Comparison of ENCODE assay signal across 25 cellular contexts in genomic region chr1:223853275-223853674, GRCh38. TPM values are rescaled to one million over a fixed set of nuclear protein-coding genes. Genes with fewer than 3 reads are reported as not detected.
DNase-seq lines count a peak whose midpoint lies in the region; ATAC-seq, FAIRE-seq and TF ChIP-seq lines count a peak whose summit lies in the region.
"Had no signal": no experiment of that assay in that cellular context is flagged by ENCODE, and none has a peak within 500 bp of the region (broad histone marks: within the 10 kb centered on the region; RNA-seq: fewer than 3 reads in every experiment).

No MANE protein-coding gene starts in this region.

- H2AK5ac ChIP-seq in IMR-90 (ENCODE audit: low read depth, low read length): no peak overlapping the region

- no peaks in the 10 kb centered on the region for H4K20me1 ChIP-seq in IMR-90 (ENCODE audit: insufficient read depth, low read length)

- dilution Hi-C loops in IMR-90 (cut with HindIII; ENCODE audit: low sequenced_read_pairs, unreplicated experiment): no loop called here

- in situ Hi-C loops in IMR-90 (cut with MboI; ENCODE audit: low sequenced_read_pairs): no loop called here

- intact Hi-C loops in IMR-90 (cut with micrococcal nuclease): no loop called here

- H3K9ac ChIP-seq in IMR-90 (ENCODE audit: low read depth, low read length): no peak overlapping the region
- H3K9ac ChIP-seq: GM23248 had no signal

- POLR2A ChIA-PET in IMR-90 (lab: Charles Lee; ENCODE audit: unreplicated experiment): interaction anchor here (1.3 kb wide), 1 partner anchor 11 kb away, joined by 6 read pairs; no protein-coding TSS in a partner anchor

- TF ChIP-seq POLR2A in IMR-90 (IDR thresholded peaks at IDR 0.05; ENCODE audit: low read depth, low read length): no peak

- H4K8ac ChIP-seq in IMR-90 (ENCODE audit: low read depth in 2 of 2, low read length in 2 of 2): no peak overlapping the region

- no peak overlapping the region for H2BK120ac ChIP-seq in IMR-90 (ENCODE audit: low read depth, low read length)

- TF ChIP-seq RAD21 in IMR-90 (IDR thresholded peaks at IDR 0.05; ENCODE audit: low read length): no peak

- no peak overlapping the region; the same call in 1 of the 2 replicates for H3K4me2 ChIP-seq in IMR-90 (ENCODE audit: low read depth, low read length)
- H3K4me2 ChIP-seq: A549 had no signal

- no peak overlapping the region for H4K91ac ChIP-seq in IMR-90 (ENCODE audit: insufficient read depth, low read depth, low read length)

- H3K27ac ChIP-seq in IMR-90 (ENCODE audit: insufficient read depth, low read length) (no peak overlapping the region), foreskin keratinocyte (peak overlapping the region; percentile 2)
- H3K27ac ChIP-seq: A549, GM23248 had no signal

- 0 out of 2 replicates have a peak overlapping the region, but pooled peaks have one; percentile 67 for H2BK20ac ChIP-seq in IMR-90 (ENCODE audit: low read depth, low read length)

- H2BK5ac ChIP-seq in IMR-90 (ENCODE audit: low read depth, low read length, poor library complexity, severe bottlenecking): no peak overlapping the region

- H3K36me3 ChIP-seq in IMR-90 (ENCODE audit: control insufficient read depth, insufficient read depth, low read length) (no peaks in the 10 kb centered on the region), bronchial epithelial cell (ENCODE audit: control insufficient read depth, insufficient read depth, low read length) (no peaks in the 10 kb centered on the region)

- no peaks in the 10 kb centered on the region for H3K79me1 ChIP-seq in IMR-90 (ENCODE audit: low read depth in 1 of 2, low read length in 2 of 2)

- H3K56ac ChIP-seq in IMR-90 (ENCODE audit: extremely low read depth, insufficient read depth, low read length): no peak overlapping the region

- BruUV-seq in IMR-90 (replicated peaks; lab: Mats Ljungman, UMichigan): no TSS peak

- no peak overlapping the region for H2AFZ ChIP-seq in IMR-90 (replicated peaks; ENCODE audit: low read length, poor library complexity)
- H2AFZ ChIP-seq: GM23248 had no signal

- no peak overlapping the region for H3K14ac ChIP-seq in IMR-90 (replicated peaks; ENCODE audit: low read depth, low read length)

- ATAC-seq in IMR-90 (ENCODE audit: low read depth): peak; percentile 94
- peak; percentile 35 for ATAC-seq in foreskin keratinocyte
- no peak for ATAC-seq in HG02870 (IDR thresholded peaks at IDR 0.05; ENCODE audit: unreplicated experiment)
- ATAC-seq: A549 had no signal

- FAIRE-seq in bronchial epithelial cell (lab: Jason Lieb, UNC): no peak
- FAIRE-seq: A549, GM12891, GM18507, H1 had no signal

- H3K4me3 ChIP-seq in IMR-90 (ENCODE audit: insufficient read depth, low read depth, low read length) (no peak overlapping the region), bronchial epithelial cell (ENCODE audit: low read depth, low read length) (no peak overlapping the region)
- H3K4me3 ChIP-seq: A549, GM23248 had no signal

- H3K23ac ChIP-seq in IMR-90 (ENCODE audit: low read depth, low read length): no peak overlapping the region; the same call in 1 of the 2 replicates

- H4K5ac ChIP-seq in IMR-90 (ENCODE audit: low read depth, low read length): no peak overlapping the region

- no peaks in the 10 kb centered on the region for H3K9me3 ChIP-seq in IMR-90 (ENCODE audit: control insufficient read depth, insufficient read depth, low read length)
- H3K9me3 ChIP-seq: A549 had no signal

- no peak overlapping the region for H2AK9ac ChIP-seq in IMR-90 (replicated peaks; ENCODE audit: low read depth, low read length, poor library complexity)

- no peak overlapping the region for H3K4ac ChIP-seq in IMR-90 (ENCODE audit: low read depth, low read length)

- H3K18ac ChIP-seq in IMR-90 (ENCODE audit: low read depth, low read length): no peak overlapping the region

- TF ChIP-seq CTCF in IMR-90 (conservative IDR thresholded peaks at IDR 0.05; ENCODE audit: low read depth, low read length) (no peak), bronchial epithelial cell (IDR thresholded peaks at IDR 0.05; ENCODE audit: insufficient read depth, low read length, severe bottlenecking) (no peak), foreskin keratinocyte (conservative IDR thresholded peaks at IDR 0.05) (no peak)

- CTCF ChIA-PET in IMR-90 (lab: Yijun Ruan, JAX): interaction anchor here (0.6 to 0.8 kb wide), 2 partner anchors 14 to 161 kb away, joined by 3 read pairs; no protein-coding TSS in a partner anchor

- 0 out of 2 replicates have a peak, but pooled peaks cover under 1% of the 10 kb centered on the region for H3K27me3 ChIP-seq in IMR-90 (ENCODE audit: control insufficient read depth, insufficient read depth, low read length)
- no peaks in the 10 kb centered on the region for H3K27me3 ChIP-seq in bronchial epithelial cell (ENCODE audit: control insufficient read depth, insufficient read depth, low read length)
- H3K27me3 ChIP-seq in foreskin keratinocyte: no peaks in the 10 kb centered on the region

- DNase-seq in ELR (ENCODE audit: low read depth): peak; percentile 26
- peak; percentile 66 for DNase-seq in IMR-90
- DNase-seq in bronchial epithelial cell (ENCODE audit: low read depth): peak; percentile 63
- DNase-seq in foreskin keratinocyte: peak; percentile 52 to 73
- DNase-seq in SW 1271 (lab: John Stamatoyannopoulos, UW): no peak
- no peak for DNase-seq in germinal center (ENCODE audit: low spot score)
- DNase-seq in Ammon's horn (ENCODE audit: low spot score): no peak
- DNase-seq: 8988T; ACHN; AML-193; C1 segment of cervical spinal cord; Calu3; CD4-positive, alpha-beta memory T cell; COR-L47; DMS53; DMS79 treated with DMSO at 0.1 percent for 48 hours; GF-D8; GM23248; H7; HCEC 1CT had no signal

- H3K9me1 ChIP-seq in IMR-90 (ENCODE audit: insufficient read depth, low read length): peaks cover 5% of the 10 kb centered on the region; the same call in 1 of the 2 replicates

- peak overlapping the region; percentile 6; the same call in 1 of the 3 replicates for H2BK15ac ChIP-seq in IMR-90 (ENCODE audit: low read depth, low read length)

- H3K4me1 ChIP-seq in IMR-90 (ENCODE audit: control insufficient read depth, insufficient read depth, low read length): peaks cover 4% of the 10 kb centered on the region
- peaks cover 14% of the 10 kb centered on the region for H3K4me1 ChIP-seq in foreskin keratinocyte
- H3K4me1 ChIP-seq: A549 had no signal

TF ChIP-seq in IMR-90, 13 proteins besides CTCF, POLR2A, EP300 and RAD21:
- no peak for TF ChIP-seq USF2 (IDR thresholded peaks at IDR 0.05; ENCODE audit: low read depth, low read length)
- TF ChIP-seq ELK1 (IDR thresholded peaks at IDR 0.05; ENCODE audit: borderline replicate concordance, low read depth, low read length): no peak
- no peak for TF ChIP-seq MAZ (IDR thresholded peaks at IDR 0.05; ENCODE audit: borderline replicate concordance, low read depth, low read length)
- no peak for TF ChIP-seq MXI1 (IDR thresholded peaks at IDR 0.05; ENCODE audit: borderline replicate concordance, low read depth, low read length)
- no peak for TF ChIP-seq CEBPB (IDR thresholded peaks at IDR 0.05; ENCODE audit: low read depth, low read length)
- TF ChIP-seq MAFK (IDR thresholded peaks at IDR 0.05; ENCODE audit: low read depth, low read length): no peak
- TF ChIP-seq FOS (IDR thresholded peaks at IDR 0.05; ENCODE audit: low read depth, low read length): no peak
- no peak for TF ChIP-seq RFX5 (IDR thresholded peaks at IDR 0.05; ENCODE audit: low read depth, low read length)
- TF ChIP-seq SMC3 (IDR thresholded peaks at IDR 0.05; ENCODE audit: low read depth, low read length): no peak

RNA-seq across cellular contexts. Expression of gene TP53BP2, which starts 7.5 kb away (rescaled TPM):
- total RNA-seq in IMR-90 (2012; rRNA removed): 35.0 and 35.8 TPM in 2 replicates
- 19.2 and 19.9 TPM in 2 replicates for polyA plus RNA-seq in IMR-90 (2012; rRNA removed)
- 9.9 and 11.5 TPM in 2 replicates for polyA plus RNA-seq in IMR-90 (2012; cell fraction: cytosol; rRNA removed)
- 10.3 and 34.6 TPM in 2 replicates for polyA plus RNA-seq in IMR-90 (2012; cell fraction: nucleus; rRNA removed; ENCODE audit: low replicate concordance)
- total RNA-seq in bronchial epithelial cell: 19.8 and 22.6 TPM in 2 replicates
- 16.8 TPM in 2 replicates for total RNA-seq in foreskin keratinocyte
- polyA plus RNA-seq in foreskin keratinocyte: 4.2 and 5.6 TPM in 2 replicates

Comparison
In these comparisons a context has a peak if more than half of its experiments do, and no peak if none do; other contexts are left out.
1. DNase-seq: peak in ELR (single experiment), IMR-90 (single experiment), bronchial epithelial cell (single experiment) and foreskin keratinocyte (2 of 2); none in SW 1271 (0 of 2), germinal center (single experiment) and Ammon's horn (single experiment).